Comparison of ENCODE assay signal across 1 cellular context in genomic region chr10:68811367-68812009, GRCh38.
TF ChIP-seq lines count a peak whose summit lies in the region.

No MANE protein-coding gene starts in this region.

TF ChIP-seq in H1, 55 proteins besides CTCF, POLR2A, EP300 and RAD21:
- no peak for TF ChIP-seq SP2 (IDR thresholded peaks at IDR 0.05; ENCODE audit: low read length)
- no peak for TF ChIP-seq EGR1 (IDR thresholded peaks at IDR 0.05; ENCODE audit: borderline replicate concordance, low read depth, low read length)
- TF ChIP-seq HDAC2 (IDR thresholded peaks at IDR 0.05; ENCODE audit: borderline replicate concordance in 1 of 2, low read depth in 2 of 2, low read length in 2 of 2), result no peak
- TF ChIP-seq PHF8 (conservative IDR thresholded peaks at IDR 0.05; ENCODE audit: low read depth, low read length), result no peak
- TF ChIP-seq CTBP2 (IDR thresholded peaks at IDR 0.05; ENCODE audit: borderline replicate concordance, insufficient read depth, insufficient read length, low read length), result no peak
- TF ChIP-seq SRF (IDR thresholded peaks at IDR 0.05; ENCODE audit: low read depth, low read length), result peak; percentile 35; the same call in 1 of the 2 replicates
- no peak for TF ChIP-seq POLR2AphosphoS5 (IDR thresholded peaks at IDR 0.05; ENCODE audit: low read depth, low read length)
TF ChIP-seq in H1: peak in this region for 1.
